In the genomic region with DNA sequence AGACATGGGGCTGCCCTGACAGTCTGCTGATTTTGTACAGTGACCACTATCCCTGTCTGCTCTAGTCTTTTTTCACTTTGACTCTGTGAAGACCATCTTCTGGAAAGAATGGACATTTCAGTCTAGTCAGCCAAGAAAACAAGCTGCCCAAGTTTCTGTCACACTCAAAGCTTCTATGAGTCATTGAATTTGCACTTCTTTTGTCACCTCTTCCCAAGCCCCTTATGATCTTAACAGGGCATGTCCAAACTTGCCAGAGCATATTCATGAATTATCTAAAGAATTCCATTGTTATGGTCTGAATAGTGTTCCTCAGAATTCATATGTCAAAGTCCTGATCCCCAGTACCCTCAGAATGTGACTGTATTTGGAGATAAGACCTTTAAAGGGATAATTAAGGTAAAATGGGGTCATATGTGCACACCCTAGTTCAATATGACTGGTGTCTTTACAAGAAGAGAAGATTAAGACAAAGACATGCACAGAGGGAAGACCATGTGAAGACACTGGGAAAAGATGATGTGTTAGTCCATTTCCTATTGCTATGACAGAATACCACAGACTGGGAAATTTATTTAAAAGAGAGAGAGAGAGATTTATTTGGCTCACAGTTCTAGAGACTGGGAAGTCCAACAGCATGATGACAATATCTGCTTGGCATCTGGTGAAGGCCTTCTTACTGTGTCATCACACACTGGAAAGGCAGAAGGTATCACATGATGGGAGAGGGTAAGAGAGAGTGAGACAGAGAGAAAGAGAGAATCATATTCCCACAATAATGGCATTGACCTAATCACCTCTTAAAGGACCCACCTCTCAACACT, we compare ENCODE assay signal across 20 cellular contexts.
DNase-seq lines count a peak whose midpoint lies in the region; ATAC-seq, FAIRE-seq and TF ChIP-seq lines count a peak whose summit lies in the region.
"Had no signal": no experiment of that assay in that cellular context is flagged by ENCODE, and none has a peak within 500 bp of the region (broad histone marks: within the 10 kb centered on the region; RNA-seq: fewer than 3 reads in every experiment).

No MANE protein-coding gene starts in this region.

- peaks cover 3% of the 10 kb centered on the region for H3K4me1 ChIP-seq in endothelial cell of umbilical vein (ENCODE audit: control insufficient read depth, extremely low read depth, insufficient read depth, low read length)
- H3K4me1 ChIP-seq in smooth muscle cell (ENCODE audit: low read depth): no peaks in the 10 kb centered on the region
- no peaks in the 10 kb centered on the region for H3K4me1 ChIP-seq in thyroid gland
- H3K4me1 ChIP-seq: spleen, suprapubic skin had no signal

- peaks cover 22% of the 10 kb centered on the region for H3K9me3 Mint-ChIP-seq in activated CD8-positive, alpha-beta T cell treated with anti-CD3 and anti-CD28 coated beads for 36 hours
- H3K9me3 Mint-ChIP-seq in activated CD8-positive, alpha-beta T cell treated with anti-CD3 and anti-CD28 coated beads, Interleukin-2, amount 10 ng/mL, durations not matched to agents 7 days and 5 days (ENCODE audit: insufficient read depth): peaks cover 7% of the 10 kb centered on the region

- no peaks in the 10 kb centered on the region for H3K79me2 ChIP-seq in endothelial cell of umbilical vein (ENCODE audit: control insufficient read depth, insufficient read depth, low read length)
- no peaks in the 10 kb centered on the region for H3K79me2 ChIP-seq in smooth muscle cell (ENCODE audit: low read depth)

- H3K4me3 ChIP-seq in endothelial cell of umbilical vein (replicated peaks in 1 of 3; ENCODE audit: insufficient read depth in 1 of 3, low read depth in 1 of 3, low read length in 3 of 3) (no peak overlapping the region), smooth muscle cell (no peak overlapping the region), thyroid gland (replicated peaks in 1 of 3) (no peak overlapping the region)
- H3K4me3 ChIP-seq: ovary, spleen, suprapubic skin had no signal

- H3K4me2 ChIP-seq in endothelial cell of umbilical vein (ENCODE audit: insufficient read depth, low read length) (no peak overlapping the region), smooth muscle cell (no peak overlapping the region)

- H2AFZ ChIP-seq in endothelial cell of umbilical vein (ENCODE audit: low read depth, low read length): peak overlapping the region; percentile 68
- no peak overlapping the region for H2AFZ ChIP-seq in smooth muscle cell (ENCODE audit: low read depth)

- H3K36me3 ChIP-seq in endothelial cell of umbilical vein (ENCODE audit: control insufficient read depth in 2 of 2, extremely low read depth in 1 of 2, insufficient read depth in 2 of 2, low read length in 2 of 2) (no peaks in the 10 kb centered on the region), smooth muscle cell (ENCODE audit: low read depth) (no peaks in the 10 kb centered on the region), thyroid gland (no peaks in the 10 kb centered on the region)
- H3K36me3 ChIP-seq: ovary, spleen, suprapubic skin had no signal

- peaks cover 4% of the 10 kb centered on the region for H3K36me3 Mint-ChIP-seq in activated CD8-positive, alpha-beta T cell treated with anti-CD3 and anti-CD28 coated beads for 36 hours (ENCODE audit: low read depth)
- peaks cover 17% of the 10 kb centered on the region for H3K36me3 Mint-ChIP-seq in activated CD8-positive, alpha-beta T cell treated with anti-CD3 and anti-CD28 coated beads, Interleukin-2, amount 10 ng/mL, durations not matched to agents 7 days and 5 days (ENCODE audit: low read depth)

- no peak for DNase-seq in activated CD8-positive, alpha-beta T cell treated with anti-CD3 and anti-CD28 coated beads for 36 hours
- DNase-seq in activated CD8-positive, alpha-beta T cell treated with anti-CD3 and anti-CD28 coated beads, Interleukin-2, amount 10 ng/mL, durations not matched to agents 7 days and 5 days: no peak
- DNase-seq in M059J (ENCODE audit: low read depth): peak; percentile 43
- DNase-seq in endothelial cell of umbilical vein (ENCODE audit: low read depth, low spot score): no peak
- no peak for DNase-seq in smooth muscle cell (lab: John Stamatoyannopoulos, UW; ENCODE audit: unreplicated experiment)
- DNase-seq in NCI-H526 (lab: John Stamatoyannopoulos, UW): no peak
- no peak for DNase-seq in thyroid gland
- DNase-seq in D721Med (ENCODE audit: insufficient read length, low spot score): no peak
- DNase-seq: ACHN; activated CD4-positive, alpha-beta T cell treated with anti-CD3 and anti-CD28 coated beads, Interleukin-2, amount 50 U/mL, for 48 hours; cortex of kidney; midbrain; NCI-H1417 treated with DMSO at 0.1 percent for 48 hours; NCI-H510A; ovary; RPMI8226; spleen had no signal

- H3K27ac Mint-ChIP-seq in activated CD8-positive, alpha-beta T cell treated with anti-CD3 and anti-CD28 coated beads for 36 hours: peak overlapping the region; percentile 13
- no peak overlapping the region for H3K27ac Mint-ChIP-seq in activated CD8-positive, alpha-beta T cell treated with anti-CD3 and anti-CD28 coated beads, Interleukin-2, amount 10 ng/mL, durations not matched to agents 7 days and 5 days

- H3K4me3 Mint-ChIP-seq in activated CD8-positive, alpha-beta T cell treated with anti-CD3 and anti-CD28 coated beads for 36 hours: no peak overlapping the region
- H3K4me3 Mint-ChIP-seq in activated CD8-positive, alpha-beta T cell treated with anti-CD3 and anti-CD28 coated beads, Interleukin-2, amount 10 ng/mL, durations not matched to agents 7 days and 5 days: no peak overlapping the region

- H3K9me3 ChIP-seq in endothelial cell of umbilical vein (replicated peaks; ENCODE audit: control insufficient read depth, insufficient read depth, low read length) (no peaks in the 10 kb centered on the region), smooth muscle cell (replicated peaks; ENCODE audit: low read depth) (no peaks in the 10 kb centered on the region), thyroid gland (no peaks in the 10 kb centered on the region)
- H3K9me3 ChIP-seq: ovary, suprapubic skin had no signal

- H3K27me3 ChIP-seq in endothelial cell of umbilical vein (ENCODE audit: control insufficient read depth in 2 of 2, insufficient read depth in 2 of 2, low read length in 2 of 2): no peaks in the 10 kb centered on the region
- H3K27me3 ChIP-seq in smooth muscle cell (ENCODE audit: low read depth): no peaks in the 10 kb centered on the region
- H3K27me3 ChIP-seq in thyroid gland: no peaks in the 10 kb centered on the region
- H3K27me3 ChIP-seq: ovary, spleen, suprapubic skin had no signal

- TF ChIP-seq CTCF in activated CD8-positive, alpha-beta T cell treated with anti-CD3 and anti-CD28 coated beads for 36 hours (IDR thresholded peaks at IDR 0.05): no peak
- TF ChIP-seq CTCF in endothelial cell of umbilical vein (IDR thresholded peaks at IDR 0.05; ENCODE audit: extremely low read depth in 1 of 2, insufficient read depth in 1 of 2, low read depth in 1 of 2, low read length in 2 of 2) (no peak), smooth muscle cell (IDR thresholded peaks at IDR 0.05; ENCODE audit: borderline replicate concordance, insufficient read depth, poor library complexity, severe bottlenecking) (no peak), thyroid gland (IDR thresholded peaks at IDR 0.05) (no peak), D721Med (IDR thresholded peaks at IDR 0.05; ENCODE audit: insufficient read depth, missing control alignments) (no peak)

- no peak for FAIRE-seq in endothelial cell of umbilical vein (lab: Jason Lieb, UNC)
- FAIRE-seq in D721Med (lab: Jason Lieb, UNC): no peak
- FAIRE-seq: frontal cortex, HepG2 had no signal

- ATAC-seq in activated CD8-positive, alpha-beta T cell treated with anti-CD3 and anti-CD28 coated beads for 36 hours: peak; percentile 53
- ATAC-seq in activated CD8-positive, alpha-beta T cell treated with anti-CD3 and anti-CD28 coated beads, Interleukin-2, amount 10 ng/mL, durations not matched to agents 7 days and 5 days: no peak
- ATAC-seq: HepG2 had no signal

- POLR2A ChIA-PET in activated CD8-positive, alpha-beta T cell treated with anti-CD3 and anti-CD28 coated beads for 36 hours (lab: Charles Lee): no interaction called here
- POLR2A ChIA-PET in activated CD8-positive, alpha-beta T cell treated with anti-CD3 and anti-CD28 coated beads, Interleukin-2, amount 10 ng/mL, durations not matched to agents 7 days and 5 days (lab: Charles Lee): no interaction called here
- POLR2A ChIA-PET in endothelial cell of umbilical vein (lab: Charles Lee): no interaction called here

- H3K27ac ChIP-seq in endothelial cell of umbilical vein (ENCODE audit: insufficient read depth, low read depth, low read length): no peak overlapping the region
- H3K27ac ChIP-seq in smooth muscle cell (ENCODE audit: low read depth): peak overlapping the region; percentile 70
- no peak overlapping the region for H3K27ac ChIP-seq in thyroid gland
- H3K27ac ChIP-seq: ovary, spleen, suprapubic skin had no signal

- TF ChIP-seq POLR2A in endothelial cell of umbilical vein (IDR thresholded peaks at IDR 0.05; ENCODE audit: low read depth, low read length): no peak
- TF ChIP-seq POLR2A in thyroid gland (IDR thresholded peaks at IDR 0.05): no peak

- CTCF ChIA-PET in activated CD8-positive, alpha-beta T cell treated with anti-CD3 and anti-CD28 coated beads for 36 hours (lab: Charles Lee): interaction anchor here (0.6 to 1.2 kb wide), 2 partner anchors 521 to 1085 kb away, joined by 3 to 4 read pairs; no protein-coding TSS in a partner anchor
- CTCF ChIA-PET in activated CD8-positive, alpha-beta T cell treated with anti-CD3 and anti-CD28 coated beads, Interleukin-2, amount 10 ng/mL, durations not matched to agents 7 days and 5 days (lab: Charles Lee): interaction anchor here (0.7 to 1.1 kb wide), 2 partner anchors 11 to 13 kb away, joined by 3 to 4 read pairs; no protein-coding TSS in a partner anchor
- CTCF ChIA-PET in endothelial cell of umbilical vein (lab: Charles Lee): no interaction called here

- H3K27me3 Mint-ChIP-seq in activated CD8-positive, alpha-beta T cell treated with anti-CD3 and anti-CD28 coated beads for 36 hours: no peaks in the 10 kb centered on the region
- H3K27me3 Mint-ChIP-seq in activated CD8-positive, alpha-beta T cell treated with anti-CD3 and anti-CD28 coated beads, Interleukin-2, amount 10 ng/mL, durations not matched to agents 7 days and 5 days (ENCODE audit: low read depth): no peaks in the 10 kb centered on the region

- intact Hi-C loops in activated CD8-positive, alpha-beta T cell treated with anti-CD3 and anti-CD28 coated beads for 36 hours (cut with micrococcal nuclease): no loop called here
- intact Hi-C loops in endothelial cell of umbilical vein (cut with micrococcal nuclease) (no loop called here), thyroid gland (cut with DNase I) (no loop called here)

- no peak overlapping the region for H3K9ac ChIP-seq in endothelial cell of umbilical vein (replicated peaks; ENCODE audit: extremely low read depth, insufficient read depth, low read length)
- H3K9ac ChIP-seq in smooth muscle cell (ENCODE audit: low read depth): no peak overlapping the region

- H4K20me1 ChIP-seq in endothelial cell of umbilical vein (replicated peaks; ENCODE audit: control insufficient read depth, extremely low read depth, insufficient read depth, low read length) (no peaks in the 10 kb centered on the region), smooth muscle cell (ENCODE audit: low read depth) (no peaks in the 10 kb centered on the region)

- H3F3A ChIP-seq in smooth muscle cell (ENCODE audit: low read depth): no peaks in the 10 kb centered on the region

- no TSS peak for BruUV-seq in endothelial cell of umbilical vein (replicated peaks; lab: Mats Ljungman, UMichigan)

- H3K9me1 ChIP-seq in endothelial cell of umbilical vein (replicated peaks; ENCODE audit: control insufficient read depth, extremely low read depth, insufficient read depth, low read length): no peaks in the 10 kb centered on the region

- dilution Hi-C loops in endothelial cell of umbilical vein (cut with MboI; ENCODE audit: extremely low pct_ligation_motif_present, low sequenced_read_pairs): no loop called here

- peaks cover 20% of the 10 kb centered on the region for H3K4me1 Mint-ChIP-seq in activated CD8-positive, alpha-beta T cell treated with anti-CD3 and anti-CD28 coated beads for 36 hours (ENCODE audit: low read depth)
- H3K4me1 Mint-ChIP-seq in activated CD8-positive, alpha-beta T cell treated with anti-CD3 and anti-CD28 coated beads, Interleukin-2, amount 10 ng/mL, durations not matched to agents 7 days and 5 days (ENCODE audit: low read depth): peaks cover 13% of the 10 kb centered on the region
